26 cellular contexts compared by ENCODE assay signal in genomic region chr22:49649166-49649565, GRCh38.
DNase-seq lines count a peak whose midpoint lies in the region; ATAC-seq, FAIRE-seq and TF ChIP-seq lines count a peak whose summit lies in the region.
"Had no signal": no experiment of that assay in that cellular context is flagged by ENCODE, and none has a peak within 500 bp of the region (broad histone marks: within the 10 kb centered on the region; RNA-seq: fewer than 3 reads in every experiment).

No MANE protein-coding gene starts in this region.

- WGBS in K562 (ENCODE audit: insufficient coverage, low coverage, missing lambda C conversion rate), result 91% methylated on average over 10 of the region's 11 CpGs

- no peak for TF ChIP-seq POLR2A in K562 (conservative IDR thresholded peaks at IDR 0.05)

- 0 out of 4 replicates have a peak overlapping the region, but pooled peaks of 1 of the 2 experiments have one; percentile 35 for H3K9ac ChIP-seq in K562 (ENCODE audit: insufficient read depth in 1 of 2, low read depth in 2 of 2, low read length in 2 of 2)
- H3K9ac ChIP-seq: BLaER1 treated with 17β-estradiol and CSF1 and Interleukin-3, amounts not matched to agents 10 nM and 100 nM had no signal

- peaks cover 45% of the 10 kb centered on the region for H4K20me1 ChIP-seq in K562 (replicated peaks; ENCODE audit: control insufficient read depth, insufficient read depth, low read length)

- intact Hi-C loops in Right ventricle myocardium inferior (cut with DNase I), result no loop called here
- intact Hi-C loops in left ventricle myocardium inferior (cut with micrococcal nuclease), result no loop called here
- intact Hi-C loops in K562 (cut with micrococcal nuclease), result no loop called here

- no peak overlapping the region for H2AFZ ChIP-seq in K562 (ENCODE audit: low read depth, low read length)
- H2AFZ ChIP-seq: GM23338 had no signal

- H3K27ac Mint-ChIP-seq in neural crest cell (ENCODE audit: unreplicated experiment), result peak overlapping the region; percentile 81
- peak overlapping the region; percentile 71 for H3K27ac Mint-ChIP-seq in stimulated activated naive B cell treated with anti-CD40 and anti-IgM and Interleukin-4, amounts not matched to agents 10 μg/mL and 1 μg/mL and 100 μg/mL, for 72 hours
- H3K27ac Mint-ChIP-seq: CD4-positive, alpha-beta T cell; GM23338; H9 had no signal

- H3K4me3 Mint-ChIP-seq in neural crest cell, result no peak overlapping the region
- no peak overlapping the region for H3K4me3 Mint-ChIP-seq in stimulated activated naive B cell treated with anti-CD40 and anti-IgM and Interleukin-4, amounts not matched to agents 10 μg/mL and 1 μg/mL and 100 μg/mL, for 72 hours
- H3K4me3 Mint-ChIP-seq: CD14-positive monocyte; CD4-positive, alpha-beta T cell; CD8-positive, alpha-beta memory T cell; GM23338; H9 had no signal

- H3K9me3 Mint-ChIP-seq in neural crest cell, result peaks cover 3% of the 10 kb centered on the region
- no peaks in the 10 kb centered on the region for H3K9me3 Mint-ChIP-seq in stimulated activated naive B cell treated with anti-CD40 and anti-IgM and Interleukin-4, amounts not matched to agents 10 μg/mL and 1 μg/mL and 100 μg/mL, for 72 hours
- H3K9me3 Mint-ChIP-seq: CD4-positive, alpha-beta T cell; CD8-positive, alpha-beta memory T cell; GM23338; H9 had no signal

- H3K9me1 ChIP-seq in K562 (ENCODE audit: control insufficient read depth, insufficient read depth, low read length), result no peaks in the 10 kb centered on the region

- peaks cover 33% of the 10 kb centered on the region for H3K27me3 Mint-ChIP-seq in neural crest cell (ENCODE audit: low read depth)
- no peaks in the 10 kb centered on the region for H3K27me3 Mint-ChIP-seq in stimulated activated naive B cell treated with anti-CD40 and anti-IgM and Interleukin-4, amounts not matched to agents 10 μg/mL and 1 μg/mL and 100 μg/mL, for 72 hours
- H3K27me3 Mint-ChIP-seq: CD4-positive, alpha-beta T cell; CD8-positive, alpha-beta memory T cell had no signal

- H3K27ac ChIP-seq in left ventricle myocardium inferior (replicated peaks), result no peak overlapping the region
- H3K27ac ChIP-seq in K562 (ENCODE audit: extremely low read depth, low read depth, low read length), result no peak overlapping the region
- H3K27ac ChIP-seq in brain microvascular endothelial cell, result no peak overlapping the region
- H3K27ac ChIP-seq: A549; BLaER1 treated with 17β-estradiol and CSF1 and Interleukin-3, amounts not matched to agents 10 nM and 100 nM had no signal

- H3K4me1 ChIP-seq in left ventricle myocardium inferior (peaks cover 5% of the 10 kb centered on the region), K562 (replicated peaks in 1 of 2; ENCODE audit: control insufficient read depth in 2 of 2, insufficient read depth in 2 of 2, low read length in 2 of 2) (peaks cover 0 to 13% of the 10 kb centered on the region in 2 experiments; a peak in 2 of 5 replicates)
- H3K4me1 ChIP-seq: A549, BE2C had no signal

- FAIRE-seq in K562 (lab: Jason Lieb, UNC), result no peak
- FAIRE-seq: A549, D721Med, GM12878, GM18507 had no signal

- CTCF ChIA-PET in K562 (lab: Yijun Ruan, JAX; ENCODE audit: low intra/inter-chr PET ratio), result no interaction called here

- peaks cover 89% of the 10 kb centered on the region for H3K79me2 ChIP-seq in K562 (ENCODE audit: control insufficient read depth, insufficient read depth, low read length)

- no TSS peak for BruUV-seq in K562 (replicated peaks; lab: Mats Ljungman, UMichigan)

- POLR2A ChIA-PET in K562 (lab: Yijun Ruan, JAX), result interaction anchor here (0.6 to 1.0 kb wide), 2 partner anchors 9 to 19 kb away, joined by 3 read pairs; no protein-coding TSS in a partner anchor

- H3K4me1 Mint-ChIP-seq in neural crest cell, result peaks cover 21% of the 10 kb centered on the region
- H3K4me1 Mint-ChIP-seq in stimulated activated naive B cell treated with anti-CD40 and anti-IgM and Interleukin-4, amounts not matched to agents 10 μg/mL and 1 μg/mL and 100 μg/mL, for 72 hours, result peaks cover 17 to 28% of the 10 kb centered on the region in 2 donors
- H3K4me1 Mint-ChIP-seq: GM23338 had no signal

- no peak for ATAC-seq in Right ventricle myocardium inferior
- no peak for ATAC-seq in K562
- no peak for ATAC-seq in stimulated activated naive B cell treated with anti-CD40 and anti-IgM and Interleukin-4, amounts not matched to agents 10 μg/mL and 1 μg/mL and 100 μg/mL, for 72 hours (replicated peaks)
- ATAC-seq: A549, GM12878, GM23338, HCT116 had no signal

- DNase-seq in Right ventricle myocardium inferior (ENCODE audit: missing footprints) (peak; percentile 59), left ventricle myocardium inferior (no peak), K562 (ENCODE audit: extremely low read depth in 1 of 4, low spot score in 3 of 4) (no peak), neural crest cell (ENCODE audit: low read depth, low spot score) (no peak), brain microvascular endothelial cell (no peak)
- no peak for DNase-seq in stimulated activated naive B cell treated with anti-CD40 and anti-IgM and Interleukin-4, amounts not matched to agents 10 μg/mL and 1 μg/mL and 100 μg/mL, for 72 hours
- no peak for DNase-seq in activated CD4-positive, alpha-beta T cell treated with anti-CD3 and anti-CD28 coated beads for 4 hours
- DNase-seq: 8988T; ACHN; AML-193; BE2C; CD4-positive, alpha-beta T cell; CD8-positive, alpha-beta memory T cell; DMS 273 treated with DMSO at 0.1 percent for 48 hours; DMS79; EL; GDM1; H9 had no signal

- no peak overlapping the region for H3K4me2 ChIP-seq in K562 (ENCODE audit: insufficient read depth, low read length)
- H3K4me2 ChIP-seq: A549; BLaER1 treated with 17β-estradiol and CSF1 and Interleukin-3, amounts not matched to agents 10 nM and 100 nM; GM23338 had no signal

- no peak for TF ChIP-seq EP300 in K562 (IDR thresholded peaks at IDR 0.05; ENCODE audit: low read length)

- TF ChIP-seq CTCF in left ventricle myocardium inferior (IDR thresholded peaks at IDR 0.05; ENCODE audit: borderline replicate concordance) (no peak), K562 (IDR thresholded peaks at IDR 0.05 in 2 of 3, conservative IDR thresholded peaks at IDR 0.05 in 1 of 3; ENCODE audit: insufficient read depth in 2 of 3, low read depth in 1 of 3, low read length in 3 of 3) (no peak), neural crest cell (conservative IDR thresholded peaks at IDR 0.05) (no peak), brain microvascular endothelial cell (IDR thresholded peaks at IDR 0.05; ENCODE audit: low read depth, low read length, missing control alignments) (no peak)

- no peak overlapping the region for H3K4me3 ChIP-seq in left ventricle myocardium inferior
- H3K4me3 ChIP-seq in K562, result no peak overlapping the region
- H3K4me3 ChIP-seq in brain microvascular endothelial cell (ENCODE audit: low read depth, low read length), result no peak overlapping the region
- H3K4me3 ChIP-seq: A549; BLaER1 treated with 17β-estradiol and CSF1 and Interleukin-3, amounts not matched to agents 10 nM and 100 nM; GM12878; GM23338 had no signal

- H3K36me3 ChIP-seq in left ventricle myocardium inferior, result no peaks in the 10 kb centered on the region
- H3K36me3 ChIP-seq in K562 (ENCODE audit: control insufficient read depth, insufficient read depth, low read length), result peaks cover 27% of the 10 kb centered on the region; the same call in 2 of the 3 replicates
- no peaks in the 10 kb centered on the region for H3K36me3 ChIP-seq in brain microvascular endothelial cell (replicated peaks)
- H3K36me3 ChIP-seq: BE2C had no signal

- no peaks in the 10 kb centered on the region for H3K36me3 Mint-ChIP-seq in neural crest cell (ENCODE audit: low read depth)
- peaks cover 22 to 55% of the 10 kb centered on the region in 2 donors for H3K36me3 Mint-ChIP-seq in stimulated activated naive B cell treated with anti-CD40 and anti-IgM and Interleukin-4, amounts not matched to agents 10 μg/mL and 1 μg/mL and 100 μg/mL, for 72 hours

- in situ Hi-C loops in K562 (cut with MboI) (no loop called here), brain microvascular endothelial cell (cut with HindIII; ENCODE audit: low pct_ligation_motif_present, low sequenced_read_pairs) (no loop called here)

- H3K27me3 ChIP-seq in left ventricle myocardium inferior (ENCODE audit: low read depth), result peaks cover 52% of the 10 kb centered on the region
- H3K27me3 ChIP-seq in K562 (ENCODE audit: control insufficient read depth in 2 of 2, insufficient read depth in 2 of 2, low read length in 2 of 2), result no peaks in the 10 kb centered on the region
- H3K27me3 ChIP-seq in brain microvascular endothelial cell (replicated peaks), result no peaks in the 10 kb centered on the region
- H3K27me3 ChIP-seq: BE2C; BLaER1 treated with 17β-estradiol and CSF1 and Interleukin-3, amounts not matched to agents 10 nM and 100 nM had no signal

- H3K9me3 ChIP-seq in left ventricle myocardium inferior (replicated peaks) (peaks cover 14% of the 10 kb centered on the region), K562 (replicated peaks; ENCODE audit: control insufficient read depth, insufficient read depth, low read depth, low read length) (no peaks in the 10 kb centered on the region)
- H3K9me3 ChIP-seq: A549, BE2C had no signal

- no peak for TF ChIP-seq RAD21 in K562 (CRISPR knock-in tag; conservative IDR thresholded peaks at IDR 0.05 in 1 of 2, IDR thresholded peaks at IDR 0.05 in 1 of 2)

TF ChIP-seq in K562, 482 proteins besides CTCF, POLR2A, EP300 and RAD21 (continues in another document):
- TF ChIP-seq ELF2 (CRISPR knock-in tag; IDR thresholded peaks at IDR 0.05), result no peak
- TF ChIP-seq SMARCA5 (IDR thresholded peaks at IDR 0.05), result no peak
- TF ChIP-seq SAFB (IDR thresholded peaks at IDR 0.05; ENCODE audit: borderline replicate concordance, low read depth, low read length), result no peak
- TF ChIP-seq MBD1 (CRISPR knock-in tag; IDR thresholded peaks at IDR 0.05), result no peak
- peak; percentile 34; the same call in 1 of the 2 replicates for TF ChIP-seq RBFOX2 (IDR thresholded peaks at IDR 0.05; ENCODE audit: low read depth, low read length)
- TF ChIP-seq RBM34 (IDR thresholded peaks at IDR 0.05; ENCODE audit: borderline replicate concordance, insufficient read depth, low read length), result no peak
